In genomic region chr2:20675701-20676352, GRCh38 we compare ENCODE assay signal across 8 cellular contexts. TPM values are rescaled to one million over a fixed set of nuclear protein-coding genes. Genes with fewer than 3 reads are reported as not detected.
DNase-seq lines count a peak whose midpoint lies in the region; ATAC-seq lines count a peak whose summit lies in the region.

No MANE protein-coding gene starts in this region.

- no peak overlapping the region for H3K27ac Mint-ChIP-seq in activated naive CD8-positive, alpha-beta T cell treated with anti-CD3 and anti-CD28 coated beads, Interleukin-2, amount 50 U/mL, for 24 hours

- H3K4me3 Mint-ChIP-seq in activated naive CD8-positive, alpha-beta T cell treated with anti-CD3 and anti-CD28 coated beads, Interleukin-2, amount 50 U/mL, for 24 hours: no peak overlapping the region

- H3K4me1 Mint-ChIP-seq in activated naive CD8-positive, alpha-beta T cell treated with anti-CD3 and anti-CD28 coated beads, Interleukin-2, amount 50 U/mL, for 24 hours: peaks cover 8% of the 10 kb centered on the region

- no peak for DNase-seq in activated naive CD8-positive, alpha-beta T cell treated with anti-CD3 and anti-CD28 coated beads, Interleukin-2, amount 50 U/mL, for 24 hours
- DNase-seq in sciatic nerve (ENCODE audit: low spot score): no peak
- no peak for DNase-seq in NCI-H2081 (lab: John Stamatoyannopoulos, UW)
- no peak for DNase-seq in medulla oblongata (ENCODE audit: extremely low spot score)

- peaks cover 2% of the 10 kb centered on the region for H3K36me3 Mint-ChIP-seq in activated naive CD8-positive, alpha-beta T cell treated with anti-CD3 and anti-CD28 coated beads, Interleukin-2, amount 50 U/mL, for 24 hours (ENCODE audit: low read depth)

- H3K27me3 Mint-ChIP-seq in activated naive CD8-positive, alpha-beta T cell treated with anti-CD3 and anti-CD28 coated beads, Interleukin-2, amount 50 U/mL, for 24 hours: peaks cover 21% of the 10 kb centered on the region

- no peaks in the 10 kb centered on the region for H3K9me3 Mint-ChIP-seq in activated naive CD8-positive, alpha-beta T cell treated with anti-CD3 and anti-CD28 coated beads, Interleukin-2, amount 50 U/mL, for 24 hours

- ATAC-seq in GM18498 (IDR thresholded peaks at IDR 0.05; ENCODE audit: unreplicated experiment) (peak; percentile 72), GM21360 (IDR thresholded peaks at IDR 0.05; ENCODE audit: unreplicated experiment) (peak; percentile 45), HG03442 (IDR thresholded peaks at IDR 0.05; ENCODE audit: unreplicated experiment) (peak; percentile 70), sciatic nerve (peak; percentile 46), HG02970 (IDR thresholded peaks at IDR 0.05; ENCODE audit: low FRiP score, unreplicated experiment) (no peak)
- ATAC-seq in activated naive CD8-positive, alpha-beta T cell treated with anti-CD3 and anti-CD28 coated beads, Interleukin-2, amount 50 U/mL, for 24 hours: peak; percentile 45

- intact Hi-C loops in sciatic nerve (cut with DNase I): no loop called here

RNA-seq across cellular contexts. Expression of gene GDF7, which starts 8.9 kb away (rescaled TPM):
- 7.6 TPM for total RNA-seq in sciatic nerve

RNA-seq across cellular contexts. Expression of gene HS1BP3, which starts 24.9 kb away (rescaled TPM):
- 23.2 TPM for total RNA-seq in sciatic nerve
